In the genomic region with DNA sequence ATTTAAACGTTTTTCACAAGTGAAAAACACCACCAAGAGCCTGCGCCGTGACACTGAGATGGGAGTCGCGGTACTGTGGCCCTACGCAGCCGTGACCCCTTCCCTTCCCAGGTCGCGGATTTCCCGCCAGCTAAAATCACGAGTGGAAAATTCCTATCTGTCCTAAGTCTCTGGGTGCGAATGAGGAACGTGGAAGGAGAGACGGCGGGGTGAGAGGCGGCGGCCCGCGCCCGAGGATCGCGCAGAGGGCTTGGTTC, we compare ENCODE assay signal across 8 cellular contexts. TPM values are rescaled to one million over a fixed set of nuclear protein-coding genes. Genes with fewer than 3 reads are reported as not detected.
DNase-seq lines count a peak whose midpoint lies in the region; ATAC-seq and TF ChIP-seq lines count a peak whose summit lies in the region.

No MANE protein-coding gene starts in this region.

- H3K27me3 ChIP-seq in H7 (ENCODE audit: control insufficient read depth, insufficient read depth, low read length) (no peaks in the 10 kb centered on the region), Panc1 (ENCODE audit: control insufficient read depth, insufficient read depth, low read length) (no peaks in the 10 kb centered on the region), esophagus (ENCODE audit: control insufficient read depth in 1 of 2, insufficient read depth in 2 of 2, low read length in 2 of 2) (no peaks in the 10 kb centered on the region), neutrophil (peaks cover 16% of the 10 kb centered on the region)

- no TSS peak for BruUV-seq in Panc1 (replicated peaks; lab: Mats Ljungman, UMichigan)

- peak; percentile 9 for ATAC-seq in Panc1

- DNase-seq in H7 (no peak), Panc1 (ENCODE audit: low read depth, low spot score) (no peak), GM03348 (ENCODE audit: low spot score) (no peak), ecto neural progenitor cell (ENCODE audit: low spot score) (no peak)
- DNase-seq in central memory CD4-positive, alpha-beta T cell = no peak

- H3K36me3 ChIP-seq in H7 (replicated peaks; ENCODE audit: control insufficient read depth, insufficient read depth, low read length) = no peaks in the 10 kb centered on the region
- H3K36me3 ChIP-seq in Panc1 (ENCODE audit: control insufficient read depth, insufficient read depth, low read length) = peaks cover 8% of the 10 kb centered on the region
- no peaks in the 10 kb centered on the region for H3K36me3 ChIP-seq in esophagus (ENCODE audit: control insufficient read depth in 2 of 2, insufficient read depth in 2 of 2, low read length in 1 of 2)
- H3K36me3 ChIP-seq in neutrophil = no peaks in the 10 kb centered on the region

- intact Hi-C loops in Panc1 (cut with micrococcal nuclease; ENCODE audit: unreplicated experiment) = no loop called here

- peaks cover 37% of the 10 kb centered on the region for H3K4me1 ChIP-seq in Panc1 (ENCODE audit: control insufficient read depth, insufficient read depth, low read length)
- peaks cover 2 to 3% of the 10 kb centered on the region in 2 donors for H3K4me1 ChIP-seq in esophagus (ENCODE audit: control insufficient read depth in 2 of 2, insufficient read depth in 2 of 2, low read length in 1 of 2)
- peaks cover 43 to 45% of the 10 kb centered on the region in 2 experiments for H3K4me1 ChIP-seq in neutrophil (ENCODE audit: control insufficient read depth in 1 of 2, insufficient read depth in 1 of 2, low read depth in 1 of 2, low read length in 1 of 2)

- CTCF ChIA-PET in Panc1 (lab: Charles Lee) = no interaction called here

- POLR2A ChIA-PET in Panc1 (lab: Charles Lee) = interaction anchor here (0.8 kb wide), 1 partner anchor 89 kb away, joined by 3 read pairs; no protein-coding TSS in a partner anchor

- in situ Hi-C loops in Panc1 (cut with HindIII; ENCODE audit: low pct_unique_long_range_greater_than_20kb, low sequenced_read_pairs) = no loop called here

- H3K4me3 ChIP-seq in GM12875 (ENCODE audit: low read depth, low read length) (peak overlapping the region; percentile 62), H7 (ENCODE audit: insufficient read depth, low read depth, low read length) (peak overlapping the region; percentile 73), Panc1 (ENCODE audit: low read depth in 2 of 2, low read length in 2 of 2) (peak overlapping the region; percentile 65 to 98), esophagus (ENCODE audit: low read depth in 1 of 2, low read length in 2 of 2) (peak overlapping the region; percentile 78 to 85), neutrophil (ENCODE audit: low read depth in 1 of 2, low read length in 1 of 2) (peak overlapping the region; percentile 72 to 84)

- H3K27ac ChIP-seq in Panc1 (ENCODE audit: low read length) = peak overlapping the region; percentile 94
- H3K27ac ChIP-seq in esophagus (ENCODE audit: low read depth in 2 of 2, low read length in 1 of 2) = peak overlapping the region; percentile 95 to 99
- H3K27ac ChIP-seq in neutrophil = peak overlapping the region; percentile 94

- H3K9me3 ChIP-seq in Panc1 (ENCODE audit: control insufficient read depth, insufficient read depth, low read depth, low read length) (no peaks in the 10 kb centered on the region), esophagus (ENCODE audit: control insufficient read depth in 2 of 2, insufficient read depth in 1 of 2, low read depth in 1 of 2, low read length in 1 of 2) (no peaks in the 10 kb centered on the region), neutrophil (no peaks in the 10 kb centered on the region)

- 1% methylated on average over 22 of the region's 22 CpGs for WGBS in esophagus, 2 donors

- TF ChIP-seq CTCF in GM12875 (IDR thresholded peaks at IDR 0.05; ENCODE audit: borderline replicate concordance, insufficient read depth, low read depth, low read length) (no peak), Panc1 (IDR thresholded peaks at IDR 0.05) (no peak), neutrophil (IDR thresholded peaks at IDR 0.05) (no peak)

RNA-seq across cellular contexts. Expression of gene TTC32, which starts 0.7 kb away (rescaled TPM):
- 5.7 and 14.9 TPM in 2 replicates for total RNA-seq in H7 (2014; rRNA removed; shearing (Covaris generic))
- total RNA-seq in Panc1 (2021; ENCODE audit: unreplicated experiment) = 12.7 TPM
- 3.0 TPM for polyA plus RNA-seq in Panc1 (2012; ENCODE audit: insufficient read length)
- 10 to 100 TPM; 13.4 to 17.8 TPM for polyA plus RNA-seq in esophagus
